9 cellular contexts compared by ENCODE assay signal in the genomic region with DNA sequence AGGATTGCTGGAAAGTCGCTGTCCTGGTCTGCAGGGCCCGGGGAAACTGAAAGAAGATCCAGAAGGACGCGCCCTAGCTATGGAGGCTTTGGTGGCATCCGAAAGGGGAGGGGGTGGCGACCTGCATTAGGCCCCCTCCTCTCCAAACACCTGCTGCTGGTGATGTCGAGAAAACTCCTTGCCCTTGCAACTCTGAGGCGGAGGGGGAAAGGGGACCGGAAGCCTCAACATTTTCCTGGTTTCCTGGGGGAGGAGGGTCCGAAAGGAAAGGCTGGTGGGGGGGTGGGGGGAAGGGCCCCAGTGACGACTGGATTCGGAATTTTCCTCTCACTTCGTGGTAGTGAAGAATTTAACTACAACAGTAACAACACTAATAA.
DNase-seq lines count a peak whose midpoint lies in the region; ATAC-seq and TF ChIP-seq lines count a peak whose summit lies in the region.
"Had no signal": no experiment of that assay in that cellular context is flagged by ENCODE, and none has a peak within 500 bp of the region (broad histone marks: within the 10 kb centered on the region; RNA-seq: fewer than 3 reads in every experiment).

No MANE protein-coding gene starts in this region.

- H3K27ac ChIP-seq in CD4-positive, CD25-positive, alpha-beta regulatory T cell (ENCODE audit: insufficient read depth, low read length, poor library complexity, severe bottlenecking), result no peak overlapping the region
- H3K27ac ChIP-seq in endodermal cell (ENCODE audit: low read depth, low read length), result no peak overlapping the region
- no peak overlapping the region for H3K27ac ChIP-seq in neural progenitor cell
- H3K27ac ChIP-seq in tibial artery, result no peak overlapping the region

- H4K20me1 ChIP-seq in Loucy (ENCODE audit: insufficient read depth, low read length, poor library complexity, severe bottlenecking) (no peaks in the 10 kb centered on the region), neural progenitor cell (ENCODE audit: low read depth) (no peaks in the 10 kb centered on the region)

- peaks cover 3 to 23% (median 12%) of the 10 kb centered on the region in 4 donors for H3K4me1 Mint-ChIP-seq in CD4-positive, CD25-positive, alpha-beta regulatory T cell
- H3K4me1 Mint-ChIP-seq in endodermal cell, result peaks cover 7% of the 10 kb centered on the region
- peaks cover 10% of the 10 kb centered on the region for H3K4me1 Mint-ChIP-seq in neural progenitor cell

- peaks cover 0 to 4% (median 0%) of the 10 kb centered on the region in 7 donors for H3K9me3 Mint-ChIP-seq in CD4-positive, CD25-positive, alpha-beta regulatory T cell
- no peaks in the 10 kb centered on the region for H3K9me3 Mint-ChIP-seq in endodermal cell
- H3K9me3 Mint-ChIP-seq in neural progenitor cell, result peaks cover 2% of the 10 kb centered on the region

- 19 to 60% methylated on average over 1 to 10 of the region's 13 CpGs for WGBS in endodermal cell (ENCODE audit: insufficient coverage in 1 of 2, insufficient read length in 1 of 2), 2 experiments

- no peaks in the 10 kb centered on the region for H3K9me2 ChIP-seq in Loucy (replicated peaks; ENCODE audit: low read depth, low read length)

- H3K4me2 ChIP-seq in Loucy (ENCODE audit: low read depth, low read length, poor library complexity, severe bottlenecking) (peak overlapping the region; percentile 100), neural progenitor cell (peak overlapping the region; percentile 88)

- H3K9ac ChIP-seq in Loucy (ENCODE audit: low read depth, low read length, poor library complexity, severe bottlenecking), result peak overlapping the region; percentile 63
- H3K9ac ChIP-seq in endodermal cell (ENCODE audit: extremely low read depth, low read length, poor library complexity, severe bottlenecking), result peak overlapping the region; percentile 53
- no peak overlapping the region for H3K9ac ChIP-seq in neural progenitor cell

- peaks cover 15% of the 10 kb centered on the region for H3K27me3 ChIP-seq in CD4-positive, CD25-positive, alpha-beta regulatory T cell (ENCODE audit: control insufficient read depth, insufficient read depth, low read length)
- H3K27me3 ChIP-seq in Loucy (ENCODE audit: insufficient read depth, low read length, poor library complexity, severe bottlenecking) (peaks cover 14% of the 10 kb centered on the region), endodermal cell (ENCODE audit: control insufficient read depth, insufficient read depth, low read length, poor library complexity, severe bottlenecking) (peaks cover 49% of the 10 kb centered on the region), neural progenitor cell (peaks cover 42% of the 10 kb centered on the region), tibial artery (peaks cover 0 to 26% of the 10 kb centered on the region in 2 donors)

- H2AFZ ChIP-seq in Loucy (ENCODE audit: low read length) (peak overlapping the region; percentile 95), neural progenitor cell (replicated peaks) (peak overlapping the region; percentile 99)

- H3K27me3 Mint-ChIP-seq in CD4-positive, CD25-positive, alpha-beta regulatory T cell, result peaks cover 69% of the 10 kb centered on the region
- H3K27me3 Mint-ChIP-seq in endodermal cell (ENCODE audit: insufficient read depth), result peaks cover 34% of the 10 kb centered on the region
- H3K27me3 Mint-ChIP-seq in neural progenitor cell (ENCODE audit: insufficient read depth, low read depth), result peaks cover 13% of the 10 kb centered on the region

- peak overlapping the region in 1 of 3 donors; percentile 48 for H3K27ac Mint-ChIP-seq in CD4-positive, CD25-positive, alpha-beta regulatory T cell
- no peak overlapping the region for H3K27ac Mint-ChIP-seq in endodermal cell
- no peak overlapping the region for H3K27ac Mint-ChIP-seq in neural progenitor cell

- no peak overlapping the region for H3K4me3 ChIP-seq in CD4-positive, CD25-positive, alpha-beta regulatory T cell (ENCODE audit: low read depth, low read length)
- H3K4me3 ChIP-seq in Loucy (ENCODE audit: low read length, poor library complexity, severe bottlenecking) (peak overlapping the region; percentile 79), endodermal cell (ENCODE audit: low read length) (peak overlapping the region; percentile 81), neural progenitor cell (peak overlapping the region; percentile 56), tibial artery (no peak overlapping the region)

- H3K79me2 ChIP-seq in Loucy (ENCODE audit: insufficient read depth, low read length) (no peaks in the 10 kb centered on the region), neural progenitor cell (ENCODE audit: low read depth) (no peaks in the 10 kb centered on the region)

- intact Hi-C loops in tibial artery (cut with DNase I; ENCODE audit: low total_unique reads), result no loop called here

- peak overlapping the region in 3 of 4 donors; percentile 62 to 78 (median 77) for H3K4me3 Mint-ChIP-seq in CD4-positive, CD25-positive, alpha-beta regulatory T cell
- H3K4me3 Mint-ChIP-seq in endodermal cell, result peak overlapping the region; percentile 64
- H3K4me3 Mint-ChIP-seq in neural progenitor cell, result peak overlapping the region; percentile 76

- H3K36me3 Mint-ChIP-seq in CD4-positive, CD25-positive, alpha-beta regulatory T cell, result no peaks in the 10 kb centered on the region
- no peaks in the 10 kb centered on the region for H3K36me3 Mint-ChIP-seq in endodermal cell (ENCODE audit: low read depth)
- H3K36me3 Mint-ChIP-seq in neural progenitor cell, result no peaks in the 10 kb centered on the region

- DNase-seq in CD4-positive, CD25-positive, alpha-beta regulatory T cell, result no peak
- peak; percentile 76 for DNase-seq in endodermal cell
- DNase-seq in neural progenitor cell (ENCODE audit: low spot score), result peak; percentile 40
- DNase-seq in stimulated activated CD4-positive, alpha-beta T cell treated with anti-CD3 and anti-CD28 coated beads, Interleukin-4, amount 100 ng/mL, for 24 hours, result no peak
- no peak for DNase-seq in tibial artery
- DNase-seq in ureter (ENCODE audit: low spot score), result no peak
- DNase-seq in GM20000 (ENCODE audit: low spot score), result no peak
- DNase-seq: occipital lobe had no signal

- H3F3A ChIP-seq in Loucy (ENCODE audit: low read depth) (no peaks in the 10 kb centered on the region), neural progenitor cell (ENCODE audit: low read depth) (peaks cover 11% of the 10 kb centered on the region)

- no peaks in the 10 kb centered on the region for H3K9me3 ChIP-seq in CD4-positive, CD25-positive, alpha-beta regulatory T cell (ENCODE audit: control insufficient read depth in 2 of 2, low read length in 2 of 2)
- H3K9me3 ChIP-seq in Loucy (ENCODE audit: insufficient read depth, low read depth, low read length), result no peaks in the 10 kb centered on the region
- no peaks in the 10 kb centered on the region for H3K9me3 ChIP-seq in endodermal cell (ENCODE audit: control insufficient read depth, low read length)
- H3K9me3 ChIP-seq in neural progenitor cell (ENCODE audit: low read depth), result no peaks in the 10 kb centered on the region
- H3K9me3 ChIP-seq in tibial artery, result no peaks in the 10 kb centered on the region

- H3K4me1 ChIP-seq in CD4-positive, CD25-positive, alpha-beta regulatory T cell (ENCODE audit: control insufficient read depth, insufficient read depth, low read length, poor library complexity, severe bottlenecking), result peaks cover 16% of the 10 kb centered on the region
- H3K4me1 ChIP-seq in Loucy (ENCODE audit: insufficient read depth, low read length, poor library complexity, severe bottlenecking), result peaks cover 15% of the 10 kb centered on the region
- H3K4me1 ChIP-seq in endodermal cell (ENCODE audit: control insufficient read depth, insufficient read depth, low read length), result no peaks in the 10 kb centered on the region
- peaks cover 6% of the 10 kb centered on the region for H3K4me1 ChIP-seq in neural progenitor cell
- H3K4me1 ChIP-seq in tibial artery, result peaks cover 0 to 12% (median 7%) of the 10 kb centered on the region in 4 donors

- H3K36me3 ChIP-seq in CD4-positive, CD25-positive, alpha-beta regulatory T cell (ENCODE audit: control insufficient read depth, insufficient read depth, low read length), result no peaks in the 10 kb centered on the region
- H3K36me3 ChIP-seq in Loucy (ENCODE audit: insufficient read depth, low read length) (no peaks in the 10 kb centered on the region), endodermal cell (ENCODE audit: control insufficient read depth, insufficient read depth, low read length) (no peaks in the 10 kb centered on the region), neural progenitor cell (no peaks in the 10 kb centered on the region), tibial artery (no peaks in the 10 kb centered on the region)

- no peak for ATAC-seq in CD4-positive, CD25-positive, alpha-beta regulatory T cell (ENCODE audit: low read depth in 2 of 2)

- TF ChIP-seq CTCF in Loucy (conservative IDR thresholded peaks at IDR 0.05; ENCODE audit: low read length) (no peak), endodermal cell (conservative IDR thresholded peaks at IDR 0.05) (no peak), neural progenitor cell (IDR thresholded peaks at IDR 0.05) (no peak), tibial artery (IDR thresholded peaks at IDR 0.05) (no peak), GM20000 (IDR thresholded peaks at IDR 0.05; ENCODE audit: extremely low read depth, missing control alignments) (no peak)

Comparison
In these comparisons a context has a peak if more than half of its experiments do, and no peak if none do; other contexts are left out.
1. DNase-seq: peak in endodermal cell (single experiment) and neural progenitor cell (single experiment); none in CD4-positive, CD25-positive, alpha-beta regulatory T cell (0 of 3), stimulated activated CD4-positive, alpha-beta T cell treated with anti-CD3 and anti-CD28 coated beads, Interleukin-4, amount 100 ng/mL, for 24 hours (single experiment), tibial artery (0 of 2), ureter (single experiment) and GM20000 (single experiment).
2. H3K4me3 ChIP-seq: peak in Loucy (single experiment), endodermal cell (single experiment) and neural progenitor cell (single experiment); none in CD4-positive, CD25-positive, alpha-beta regulatory T cell (single experiment) and tibial artery (0 of 2).
3. Peak in every context shown above with its lines, with median percentiles within 50 percentile points of each other: H3K4me3 Mint-ChIP-seq.